In genomic region chr22:41197808-41198585, GRCh38 we compare ENCODE assay signal across 8 cellular contexts. TPM values are rescaled to one million over a fixed set of nuclear protein-coding genes. Genes with fewer than 3 reads are reported as not detected.
DNase-seq lines count a peak whose midpoint lies in the region; ATAC-seq and TF ChIP-seq lines count a peak whose summit lies in the region.

No MANE protein-coding gene starts in this region.

- H3K4me3 ChIP-seq in AG10803 (ENCODE audit: low read length) (peak overlapping the region; percentile 85), endodermal cell (ENCODE audit: low read length) (peak overlapping the region; percentile 86), transverse colon (peak overlapping the region; percentile 44 to 84 (median 56))

- H3K4me1 ChIP-seq in endodermal cell (ENCODE audit: control insufficient read depth, insufficient read depth, low read length) (no peaks in the 10 kb centered on the region), transverse colon (peaks cover 10 to 14% (median 12%) of the 10 kb centered on the region in 4 donors)

- H3K4me3 Mint-ChIP-seq in endodermal cell, result peak overlapping the region; percentile 67
- H3K4me3 Mint-ChIP-seq in natural killer cell treated with Interleukin-12 subunit alpha and Interleukin-12 subunit beta and Interleukin-15 and Interleukin-18, amount 100 ng/mL, for 72 hours, result peak overlapping the region; percentile 92

- H3K27ac Mint-ChIP-seq in endodermal cell, result no peak overlapping the region
- H3K27ac Mint-ChIP-seq in natural killer cell treated with Interleukin-12 subunit alpha and Interleukin-12 subunit beta and Interleukin-15 and Interleukin-18, amount 100 ng/mL, for 72 hours, result peak overlapping the region in 1 of 2 donors; percentile 70

- WGBS in endodermal cell (ENCODE audit: insufficient coverage in 1 of 2, insufficient read length in 1 of 2), 2 experiments, result 5 to 14% methylated on average over 4 to 19 of the region's 19 CpGs
- WGBS in transverse colon (ENCODE audit: low coverage in 1 of 2), 2 donors, result 1 to 2% methylated on average over 14 to 19 of the region's 19 CpGs

- intact Hi-C loops in transverse colon (cut with DNase I; ENCODE audit: low total_unique reads), result no loop called here

- TF ChIP-seq EP300 in transverse colon (IDR thresholded peaks at IDR 0.05; ENCODE audit: low read depth), result no peak

- TF ChIP-seq CTCF in AG10803 (conservative IDR thresholded peaks at IDR 0.05; ENCODE audit: low read length) (peak; percentile 29), endodermal cell (conservative IDR thresholded peaks at IDR 0.05) (peak; percentile 30), transverse colon (IDR thresholded peaks at IDR 0.05) (peak in 1 of 5 experiments; percentile 12)

- no peaks in the 10 kb centered on the region for H3K36me3 Mint-ChIP-seq in endodermal cell (ENCODE audit: low read depth)
- no peaks in the 10 kb centered on the region for H3K36me3 Mint-ChIP-seq in natural killer cell treated with Interleukin-12 subunit alpha and Interleukin-12 subunit beta and Interleukin-15 and Interleukin-18, amount 100 ng/mL, for 72 hours

- no peak overlapping the region for H3K9ac ChIP-seq in endodermal cell (ENCODE audit: extremely low read depth, low read length, poor library complexity, severe bottlenecking)

- H3K36me3 ChIP-seq in endodermal cell (ENCODE audit: control insufficient read depth, insufficient read depth, low read length), result no peaks in the 10 kb centered on the region
- no peaks in the 10 kb centered on the region for H3K36me3 ChIP-seq in transverse colon

- in situ Hi-C loops in transverse colon (cut with MboI; ENCODE audit: low pct_ligation_motif_present in 1 of 4, low pct_unique_long_range_greater_than_20kb in 1 of 4, low sequenced_read_pairs in 3 of 4), result no loop called here

- peaks cover 69% of the 10 kb centered on the region for H3K27me3 Mint-ChIP-seq in endodermal cell (ENCODE audit: insufficient read depth)
- peaks cover 5 to 9% of the 10 kb centered on the region in 2 donors for H3K27me3 Mint-ChIP-seq in natural killer cell treated with Interleukin-12 subunit alpha and Interleukin-12 subunit beta and Interleukin-15 and Interleukin-18, amount 100 ng/mL, for 72 hours

- no peak overlapping the region for H3K27ac ChIP-seq in endodermal cell (ENCODE audit: low read depth, low read length)
- H3K27ac ChIP-seq in transverse colon, result peak overlapping the region; percentile 55 to 74 (median 67)

- no peak for TF ChIP-seq POLR2A in transverse colon (IDR thresholded peaks at IDR 0.05)

- peaks cover 8% of the 10 kb centered on the region for H3K4me1 Mint-ChIP-seq in endodermal cell
- peaks cover 8 to 14% of the 10 kb centered on the region in 2 donors for H3K4me1 Mint-ChIP-seq in natural killer cell treated with Interleukin-12 subunit alpha and Interleukin-12 subunit beta and Interleukin-15 and Interleukin-18, amount 100 ng/mL, for 72 hours (ENCODE audit: low read depth in 2 of 2)

- ATAC-seq in GM21360 (IDR thresholded peaks at IDR 0.05; ENCODE audit: unreplicated experiment), result peak; percentile 18
- peak in 1 of 2 donors; percentile 57 for ATAC-seq in natural killer cell treated with Interleukin-12 subunit alpha and Interleukin-12 subunit beta and Interleukin-15 and Interleukin-18, amount 100 ng/mL, for 72 hours

- H3K27me3 ChIP-seq in endodermal cell (ENCODE audit: control insufficient read depth, insufficient read depth, low read length, poor library complexity, severe bottlenecking) (peaks cover 55% of the 10 kb centered on the region), transverse colon (no peaks in the 10 kb centered on the region)

- DNase-seq in AG10803 (ENCODE audit: low read depth), result no peak
- DNase-seq in NCI-H146 (lab: John Stamatoyannopoulos, UW), result peak; percentile 52
- peak; percentile 76 for DNase-seq in activated CD4-positive, alpha-beta T cell treated with anti-CD3 and anti-CD28 coated beads for 48 hours
- peak; percentile 66 for DNase-seq in endodermal cell
- DNase-seq in natural killer cell treated with Interleukin-12 subunit alpha and Interleukin-12 subunit beta and Interleukin-15 and Interleukin-18, amount 100 ng/mL, for 72 hours (ENCODE audit: low spot score), result no peak
- peak; percentile 56 for DNase-seq in transverse colon
- DNase-seq in MV-4-11 (lab: John Stamatoyannopoulos, UW), result no peak

- no peaks in the 10 kb centered on the region for H3K9me3 Mint-ChIP-seq in endodermal cell
- H3K9me3 Mint-ChIP-seq in natural killer cell treated with Interleukin-12 subunit alpha and Interleukin-12 subunit beta and Interleukin-15 and Interleukin-18, amount 100 ng/mL, for 72 hours, result no peaks in the 10 kb centered on the region

- H3K9me3 ChIP-seq in endodermal cell (ENCODE audit: control insufficient read depth, low read length) (no peaks in the 10 kb centered on the region), transverse colon (no peaks in the 10 kb centered on the region)

RNA-seq across cellular contexts. Expression of gene L3MBTL2, which starts 7.1 kb away (rescaled TPM):
- total RNA-seq in endodermal cell, result 10 to 100 TPM; 24.3 to 26.5 TPM
- 19.3 TPM for polyA plus RNA-seq in endodermal cell (2013, experiment 1 of 2)
- polyA plus RNA-seq in endodermal cell (2013, experiment 2 of 2), result 15.4 TPM
- 10 to 100 TPM; 42.6 to 71.1 TPM for total RNA-seq in natural killer cell treated with Interleukin-12 subunit alpha and Interleukin-12 subunit beta and Interleukin-15 and Interleukin-18, amount 100 ng/mL, for 72 hours
- 10 to 100 TPM in 3 of 4 donors, 1 to 10 TPM in 1; 9.1 to 32.4 (median 14.5) TPM for total RNA-seq in transverse colon

RNA-seq across cellular contexts. Expression of gene CHADL, which starts 42.7 kb away (rescaled TPM):
- total RNA-seq in endodermal cell, result 1 to 10 TPM in 1 of 2 donors, under 1 TPM in 1; 0.79 to 1.3 TPM
- 0.57 TPM for polyA plus RNA-seq in endodermal cell (2013, experiment 1 of 2)
- polyA plus RNA-seq in endodermal cell (2013, experiment 2 of 2), result 1.1 TPM
- under 1 TPM; 0.40 to 0.45 TPM for total RNA-seq in natural killer cell treated with Interleukin-12 subunit alpha and Interleukin-12 subunit beta and Interleukin-15 and Interleukin-18, amount 100 ng/mL, for 72 hours
- total RNA-seq in transverse colon, result 10 to 100 TPM in 1 of 4 donors, 1 to 10 TPM in 3; 3.0 to 20.6 (median 5.3) TPM

Comparison
In these comparisons a context has a peak if more than half of its experiments do, and no peak if none do; other contexts are left out.
1. DNase-seq: peak in NCI-H146 (single experiment), activated CD4-positive, alpha-beta T cell treated with anti-CD3 and anti-CD28 coated beads for 48 hours (single experiment), endodermal cell (single experiment) and transverse colon (single experiment); none in AG10803 (single experiment), natural killer cell treated with Interleukin-12 subunit alpha and Interleukin-12 subunit beta and Interleukin-15 and Interleukin-18, amount 100 ng/mL, for 72 hours (single experiment) and MV-4-11 (single experiment).
2. Peak in every context shown above with its lines, with median percentiles within 50 percentile points of each other: H3K4me3 ChIP-seq.